In the genomic region with DNA sequence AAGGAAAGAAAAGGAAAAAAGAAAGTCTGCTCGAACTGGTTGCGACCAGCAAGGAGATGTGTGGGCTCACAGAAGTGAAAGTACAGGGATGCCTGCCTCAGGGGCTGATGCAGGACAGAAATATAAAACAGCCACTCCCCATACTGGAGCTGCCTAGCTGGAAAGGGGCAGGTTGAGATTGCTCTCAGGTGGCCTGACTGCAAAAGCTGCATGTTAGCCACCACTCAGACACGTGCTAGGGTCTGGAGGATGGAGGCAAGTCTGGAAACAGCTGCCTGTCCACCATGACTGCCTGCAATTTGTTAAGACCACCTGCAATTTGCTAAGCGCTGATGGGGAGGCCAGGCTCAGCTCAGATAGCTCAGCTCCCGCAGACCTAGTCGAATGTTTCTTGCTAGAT, we compare ENCODE assay signal across 17 cellular contexts. TPM values are rescaled to one million over a fixed set of nuclear protein-coding genes. Genes with fewer than 3 reads are reported as not detected.
DNase-seq lines count a peak whose midpoint lies in the region; ATAC-seq and TF ChIP-seq lines count a peak whose summit lies in the region.
"Had no signal": no experiment of that assay in that cellular context is flagged by ENCODE, and none has a peak within 500 bp of the region (broad histone marks: within the 10 kb centered on the region; RNA-seq: fewer than 3 reads in every experiment).

No MANE protein-coding gene starts in this region.

- no peaks in the 10 kb centered on the region for H3K27me3 ChIP-seq in adrenal gland

- POLR2A ChIA-PET in WTC11 (lab: Charles Lee) = interaction anchor here (0.6 to 1.3 kb wide), 4 partner anchors 12 to 221 kb away, joined by 3 to 5 read pairs (median 4); no protein-coding TSS in a partner anchor

- DNase-seq in activated naive CD4-positive, alpha-beta T cell treated with anti-CD3 and anti-CD28 coated beads, Interleukin-2, amount 10 ng/mL, durations not matched to agents 7 days and 5 days = peak; percentile 16
- DNase-seq in activated naive CD4-positive, alpha-beta T cell (lab: John Stamatoyannopoulos, UW) = no peak
- DNase-seq in WTC11 (ENCODE audit: low spot score) (no peak), mucosa of descending colon (no peak), erythroblast (lab: John Stamatoyannopoulos, UW) (no peak), adrenal gland (no peak), NCI-H2029 treated with DMSO at 0.1 percent for 48 hours (lab: John Stamatoyannopoulos, UW) (no peak)
- DNase-seq: CD8-positive, alpha-beta memory T cell; NCI-H1436; NCI-H2081; NCI-H345; NCI-H526 treated with DMSO at 0.1 percent for 48 hours; NK-92 treated with Interleukin-12 subunit alpha and Interleukin-12 subunit beta, amount 100 ng/mL, for 24 hours had no signal

- H3K27ac Mint-ChIP-seq in activated naive CD4-positive, alpha-beta T cell treated with anti-CD3 and anti-CD28 coated beads, Interleukin-2, amount 10 ng/mL, durations not matched to agents 7 days and 5 days = no peak overlapping the region
- H3K27ac Mint-ChIP-seq in WTC11 = no peak overlapping the region
- H3K27ac Mint-ChIP-seq: CD8-positive, alpha-beta memory T cell had no signal

- H3K9me3 Mint-ChIP-seq in activated naive CD4-positive, alpha-beta T cell treated with anti-CD3 and anti-CD28 coated beads, Interleukin-2, amount 10 ng/mL, durations not matched to agents 7 days and 5 days = peaks cover 9% of the 10 kb centered on the region
- H3K9me3 Mint-ChIP-seq in WTC11 = peaks cover 13% of the 10 kb centered on the region

- CTCF ChIA-PET in activated naive CD4-positive, alpha-beta T cell treated with anti-CD3 and anti-CD28 coated beads, Interleukin-2, amount 10 ng/mL, durations not matched to agents 7 days and 5 days (lab: Charles Lee) = interaction anchor here (1.3 to 2.5 kb wide), 4 partner anchors 38 to 312 kb away, joined by 3 to 12 read pairs (median 5); no protein-coding TSS in a partner anchor
- CTCF ChIA-PET in WTC11 (lab: Charles Lee) = interaction anchor here (0.7 to 5.8 kb wide), 23 partner anchors 9 to 234 kb away, joined by 3 to 58 read pairs (median 4); partner anchors contain the start of gene ARMC9

- no peaks in the 10 kb centered on the region for H3K9me3 ChIP-seq in mucosa of descending colon
- no peaks in the 10 kb centered on the region for H3K9me3 ChIP-seq in adrenal gland (replicated peaks in 1 of 3)

- no peak for TF ChIP-seq POLR2A in erythroblast (IDR thresholded peaks at IDR 0.05; ENCODE audit: low read length)
- no peak for TF ChIP-seq POLR2A in adrenal gland (IDR thresholded peaks at IDR 0.05)

- H3K36me3 ChIP-seq in mucosa of descending colon (ENCODE audit: low read depth) = no peaks in the 10 kb centered on the region
- no peaks in the 10 kb centered on the region for H3K36me3 ChIP-seq in adrenal gland (replicated peaks in 1 of 2)
- H3K36me3 ChIP-seq: BLaER1 had no signal

- peaks cover 71% of the 10 kb centered on the region for H3K27me3 Mint-ChIP-seq in activated naive CD4-positive, alpha-beta T cell treated with anti-CD3 and anti-CD28 coated beads, Interleukin-2, amount 10 ng/mL, durations not matched to agents 7 days and 5 days
- no peaks in the 10 kb centered on the region for H3K27me3 Mint-ChIP-seq in WTC11 (ENCODE audit: low read depth)

- TF ChIP-seq CTCF in WTC11 (IDR thresholded peaks at IDR 0.05) = no peak
- TF ChIP-seq CTCF in mucosa of descending colon (IDR thresholded peaks at IDR 0.05) = no peak
- TF ChIP-seq CTCF in adrenal gland (IDR thresholded peaks at IDR 0.05) = no peak

- H3K4me1 ChIP-seq in mucosa of descending colon (ENCODE audit: low read depth) (peaks cover 22% of the 10 kb centered on the region), adrenal gland (replicated peaks in 1 of 2) (peaks cover 0 to 11% of the 10 kb centered on the region in 2 donors)

- intact Hi-C loops in mucosa of descending colon (cut with DNase I, micrococcal nuclease) = loop anchor here (5.0 to 10.0 kb wide), 4 partner anchors 119 to 309 kb away; no protein-coding TSS in a partner anchor
- intact Hi-C loops in adrenal gland (cut with DNase I) = loop anchor here (5.0 to 10.0 kb wide), 3 partner anchors 121 to 309 kb away; no protein-coding TSS in a partner anchor

- peak overlapping the region in 1 of 5 donors; percentile 85 for H3K27ac ChIP-seq in adrenal gland
- H3K27ac ChIP-seq: 22Rv1, BLaER1, SK-N-MC had no signal

- 84 to 92% (median 89%) methylated on average over 5 to 6 of the region's 6 CpGs for WGBS in adrenal gland, 4 donors

- no peak overlapping the region for H3K4me3 Mint-ChIP-seq in activated naive CD4-positive, alpha-beta T cell treated with anti-CD3 and anti-CD28 coated beads, Interleukin-2, amount 10 ng/mL, durations not matched to agents 7 days and 5 days
- no peak overlapping the region for H3K4me3 Mint-ChIP-seq in WTC11

- H3K36me3 Mint-ChIP-seq in activated naive CD4-positive, alpha-beta T cell treated with anti-CD3 and anti-CD28 coated beads, Interleukin-2, amount 10 ng/mL, durations not matched to agents 7 days and 5 days = peaks cover 5% of the 10 kb centered on the region
- H3K36me3 Mint-ChIP-seq in WTC11 = peaks cover 19% of the 10 kb centered on the region

- H3K4me3 ChIP-seq in mucosa of descending colon = no peak overlapping the region
- no peak overlapping the region for H3K4me3 ChIP-seq in adrenal gland
- H3K4me3 ChIP-seq: BLaER1 had no signal

- no peak for ATAC-seq in WTC11
- ATAC-seq in mucosa of descending colon = peak; percentile 41
- no peak for ATAC-seq in GM19351 (IDR thresholded peaks at IDR 0.05; ENCODE audit: unreplicated experiment)

- H3K4me1 Mint-ChIP-seq in activated naive CD4-positive, alpha-beta T cell treated with anti-CD3 and anti-CD28 coated beads, Interleukin-2, amount 10 ng/mL, durations not matched to agents 7 days and 5 days = peaks cover 9% of the 10 kb centered on the region
- peaks cover 53% of the 10 kb centered on the region for H3K4me1 Mint-ChIP-seq in WTC11

TF ChIP-seq in WTC11, 78 proteins besides CTCF, POLR2A, EP300 and RAD21:
- TF ChIP-seq, protein P1, sequence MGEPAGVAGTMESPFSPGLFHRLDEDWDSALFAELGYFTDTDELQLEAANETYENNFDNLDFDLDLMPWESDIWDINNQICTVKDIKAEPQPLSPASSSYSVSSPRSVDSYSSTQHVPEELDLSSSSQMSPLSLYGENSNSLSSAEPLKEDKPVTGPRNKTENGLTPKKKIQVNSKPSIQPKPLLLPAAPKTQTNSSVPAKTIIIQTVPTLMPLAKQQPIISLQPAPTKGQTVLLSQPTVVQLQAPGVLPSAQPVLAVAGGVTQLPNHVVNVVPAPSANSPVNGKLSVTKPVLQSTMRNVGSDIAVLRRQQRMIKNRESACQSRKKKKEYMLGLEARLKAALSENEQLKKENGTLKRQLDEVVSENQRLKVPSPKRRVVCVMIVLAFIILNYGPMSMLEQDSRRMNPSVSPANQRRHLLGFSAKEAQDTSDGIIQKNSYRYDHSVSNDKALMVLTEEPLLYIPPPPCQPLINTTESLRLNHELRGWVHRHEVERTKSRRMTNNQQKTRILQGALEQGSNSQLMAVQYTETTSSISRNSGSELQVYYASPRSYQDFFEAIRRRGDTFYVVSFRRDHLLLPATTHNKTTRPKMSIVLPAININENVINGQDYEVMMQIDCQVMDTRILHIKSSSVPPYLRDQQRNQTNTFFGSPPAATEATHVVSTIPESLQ (CRISPR knock-in tag; IDR thresholded peaks at IDR 0.05) = no peak
- TF ChIP-seq MAX (CRISPR knock-in tag; IDR thresholded peaks at IDR 0.05) (peak; percentile 60; the same call in 1 of the 2 replicates), FOXP4 (CRISPR knock-in tag; IDR thresholded peaks at IDR 0.05) (0 out of 2 replicates have a peak, but pooled peaks have one; percentile 28), TEAD1 (CRISPR knock-in tag; IDR thresholded peaks at IDR 0.05) (0 out of 2 replicates have a peak, but pooled peaks have one; percentile 49), ZNF219 (CRISPR knock-in tag; IDR thresholded peaks at IDR 0.05; ENCODE audit: borderline replicate concordance) (no peak), USF1 (CRISPR knock-in tag; IDR thresholded peaks at IDR 0.05) (peak; percentile 13; the same call in 1 of the 2 replicates)

RNA-seq across cellular contexts. Expression of gene B3GNT7, which starts 17.9 kb away (rescaled TPM):
- total RNA-seq in WTC11 (2021) = 151 to 197 TPM (median 194 TPM) in 3 replicates
- 100 to 1,000 TPM in 2 of 3 donors, 10 to 100 TPM in 1; 77.7 to 330 (median 149) TPM for total RNA-seq in mucosa of descending colon
- total RNA-seq in adrenal gland = 10 to 100 TPM; 36.6 to 71.6 (median 50.9) TPM
- 10 to 100 TPM in 2 of 3 donors, 1 to 10 TPM in 1; 3.1 to 12.6 (median 11.6) TPM for polyA plus RNA-seq in adrenal gland

RNA-seq across cellular contexts. Expression of gene NCL, which starts 50.8 kb away (rescaled TPM):
- total RNA-seq in WTC11 (2021) = 944 to 1,223 TPM (median 1,004 TPM) in 3 replicates
- total RNA-seq in mucosa of descending colon = 100 to 1,000 TPM; 239 to 369 (median 328) TPM
- total RNA-seq in adrenal gland = 100 to 1,000 TPM in 5 of 8 donors, 10 to 100 TPM in 3; 70.6 to 606 (median 251) TPM
- polyA plus RNA-seq in adrenal gland = 1,000 to 10,000 TPM in 1 of 3 donors, 100 to 1,000 TPM in 2; 121 to 1,227 (median 208) TPM
